Comparison of ENCODE assay signal across 11 cellular contexts in genomic region chr17:8941520-8941919, GRCh38. TPM values are rescaled to one million over a fixed set of nuclear protein-coding genes. Genes with fewer than 3 reads are reported as not detected.
DNase-seq lines count a peak whose midpoint lies in the region; ATAC-seq and TF ChIP-seq lines count a peak whose summit lies in the region.
"Had no signal": no experiment of that assay in that cellular context is flagged by ENCODE, and none has a peak within 500 bp of the region (broad histone marks: within the 10 kb centered on the region; RNA-seq: fewer than 3 reads in every experiment).

No MANE protein-coding gene starts in this region.

- H3K27ac Mint-ChIP-seq in CD4-positive, alpha-beta T cell = peak overlapping the region; percentile 94

- in situ Hi-C loops in G401 (cut with HindIII; ENCODE audit: low sequenced_read_pairs) = no loop called here

- intact Hi-C loops in CD4-positive, alpha-beta T cell (cut with DNase I, micrococcal nuclease) = loop anchor here (1.0 to 5.0 kb wide), 3 partner anchors 13 to 44 kb away; partner anchors contain the start of gene PIK3R5 (in 1 of the 2)

- H3K4me3 ChIP-seq in lung = no peak overlapping the region
- H3K4me3 ChIP-seq: colonic mucosa had no signal

- TF ChIP-seq CTCF in CD4-positive, alpha-beta T cell (IDR thresholded peaks at IDR 0.05) = no peak
- TF ChIP-seq CTCF in lung (IDR thresholded peaks at IDR 0.05; ENCODE audit: control extremely low read depth, extremely low read depth) = no peak

- no peaks in the 10 kb centered on the region for H3K27me3 ChIP-seq in CD4-positive, alpha-beta T cell (ENCODE audit: control insufficient read depth, insufficient read depth, low read length)
- no peaks in the 10 kb centered on the region for H3K27me3 ChIP-seq in lung (ENCODE audit: control insufficient read depth, insufficient read depth)
- H3K27me3 ChIP-seq: colonic mucosa had no signal

- peaks cover 0 to 2% of the 10 kb centered on the region in 2 donors for H3K4me1 ChIP-seq in lung (ENCODE audit: control insufficient read depth in 2 of 2, insufficient read depth in 2 of 2, low read length in 2 of 2)
- H3K4me1 ChIP-seq: colonic mucosa had no signal

- CTCF ChIA-PET in CD4-positive, alpha-beta T cell (lab: Charles Lee) = interaction anchor here (1.5 to 2.2 kb wide), 2 partner anchors 12 to 47 kb away, joined by 3 to 10 read pairs; no protein-coding TSS in a partner anchor

- H3K9me3 ChIP-seq in CD4-positive, alpha-beta T cell (ENCODE audit: control insufficient read depth, low read length) = no peaks in the 10 kb centered on the region
- H3K9me3 ChIP-seq in lung (ENCODE audit: control insufficient read depth in 2 of 2, insufficient read depth in 1 of 2, low read length in 1 of 2) = peaks cover 0 to 12% of the 10 kb centered on the region in 2 donors
- H3K9me3 ChIP-seq: colonic mucosa had no signal

- 61 to 66% methylated on average over 14 of the region's 14 CpGs for WGBS in lung, 2 donors

- ATAC-seq in CD4-positive, alpha-beta T cell (ENCODE audit: poor library complexity) = peak; percentile 63
- ATAC-seq in HG02885 (IDR thresholded peaks at IDR 0.05; ENCODE audit: poor library complexity, unreplicated experiment) (peak; percentile 43), lung (ENCODE audit: insufficient read depth, low FRiP score) (peak; percentile 41)

- peak overlapping the region; percentile 56 for H3K4me3 Mint-ChIP-seq in CD4-positive, alpha-beta T cell

- peaks cover 93% of the 10 kb centered on the region for H3K4me1 Mint-ChIP-seq in CD4-positive, alpha-beta T cell (ENCODE audit: low read depth)

- H3K27ac ChIP-seq in CD4-positive, alpha-beta T cell (ENCODE audit: low read depth, low read length) = peak overlapping the region; percentile 56
- no peak overlapping the region for H3K27ac ChIP-seq in lung (ENCODE audit: low read depth in 1 of 2, low read length in 1 of 2)
- H3K27ac ChIP-seq: colonic mucosa had no signal

- peak; percentile 44 to 72 (median 54) for DNase-seq in CD4-positive, alpha-beta T cell
- peak; percentile 88 for DNase-seq in activated CD8-positive, alpha-beta memory T cell treated with anti-CD3 and anti-CD28 coated beads for 24 hours
- no peak for DNase-seq in lung (ENCODE audit: low spot score)
- DNase-seq in G401 (ENCODE audit: low spot score) = no peak
- no peak for DNase-seq in NCI-H146 (lab: John Stamatoyannopoulos, UW)
- DNase-seq in NCI-H774 (lab: John Stamatoyannopoulos, UW) = no peak
- DNase-seq in cerebellar cortex (ENCODE audit: low spot score) = no peak
- DNase-seq: C1 segment of cervical spinal cord, colonic mucosa, MM.1S had no signal

- no peaks in the 10 kb centered on the region for H3K36me3 ChIP-seq in lung (ENCODE audit: control insufficient read depth in 2 of 2, insufficient read depth in 2 of 2, low read length in 2 of 2)
- H3K36me3 ChIP-seq: colonic mucosa had no signal

- H3K27me3 Mint-ChIP-seq in CD4-positive, alpha-beta T cell = no peaks in the 10 kb centered on the region

- POLR2A ChIA-PET in CD4-positive, alpha-beta T cell (lab: Charles Lee) = interaction anchor here (0.6 to 7.6 kb wide), 7 partner anchors 11 to 42 kb away, joined by 3 to 66 read pairs (median 8); partner anchors contain the start of gene PIK3R5

- H3K36me3 Mint-ChIP-seq in CD4-positive, alpha-beta T cell (ENCODE audit: low read depth) = peaks cover 67% of the 10 kb centered on the region

- no peaks in the 10 kb centered on the region for H3K9me3 Mint-ChIP-seq in CD4-positive, alpha-beta T cell

RNA-seq across cellular contexts. Expression of gene PIK3R5, which starts 24.0 kb away (rescaled TPM):
- 100 to 1,000 TPM; 153 to 159 TPM for total RNA-seq in CD4-positive, alpha-beta T cell
- 10 to 100 TPM; 14.6 to 55.3 TPM for total RNA-seq in lung
- polyA plus RNA-seq in lung = 10 to 100 TPM; 11.7 to 70.9 TPM
- total RNA-seq in G401 (2014; rRNA removed; shearing (Covaris generic)) = 0.07 TPM in 1 of 2 replicates, not detected in the other

Comparison
In these comparisons a context has a peak if more than half of its experiments do, and no peak if none do; other contexts are left out.
1. DNase-seq: peak in CD4-positive, alpha-beta T cell (10 of 10) and activated CD8-positive, alpha-beta memory T cell treated with anti-CD3 and anti-CD28 coated beads for 24 hours (single experiment); none in lung (single experiment), G401 (single experiment), NCI-H146 (single experiment), NCI-H774 (single experiment) and cerebellar cortex (single experiment).
2. RNA of gene PIK3R5, which starts 24.0 kb away (total RNA-seq): 153 to 159 TPM in CD4-positive, alpha-beta T cell and 14.6 to 55.3 TPM in lung; 0.07 TPM in G401; every median in the first group is over 10 times any median in the second.
3. Peak in every context shown above with its lines, with median percentiles within 50 percentile points of each other: ATAC-seq.